1 cellular context compared by ENCODE assay signal in genomic region chr9:113275147-113276131, GRCh38.
A peak's percentile ranks its signal among the peaks of the same experiment; 100 is the strongest.
TF ChIP-seq lines count a peak whose summit lies in the region.

Gene CDC26, minus strand, starts transcription at chr9:113275572. Its CDS starts 3,065 bp downstream, at chr9:113272507.
Gene PRPF4, plus strand, starts transcription at chr9:113275658. Its CDS starts 86 bp downstream, at chr9:113275744.

TF ChIP-seq in K562, 482 proteins besides CTCF, POLR2A, EP300 and RAD21 (continued from another document):
- TF ChIP-seq ARNT (IDR thresholded peaks at IDR 0.05): no peak
- no peak for TF ChIP-seq ZNF253 (CRISPR knock-in tag; conservative IDR thresholded peaks at IDR 0.05)
- TF ChIP-seq RBFOX2 (IDR thresholded peaks at IDR 0.05; ENCODE audit: low read depth, low read length): peak; percentile 99
- TF ChIP-seq FUS (optimal IDR thresholded peaks at IDR 0.05; ENCODE audit: low read depth, low read length): no peak
- TF ChIP-seq ZC3H4 (CRISPR knock-in tag; IDR thresholded peaks at IDR 0.05; ENCODE audit: borderline replicate concordance): no peak
- peak; percentile 9; the same call in 1 of the 2 replicates for TF ChIP-seq FOXK1 (CRISPR knock-in tag; IDR thresholded peaks at IDR 0.05; ENCODE audit: borderline replicate concordance)
- TF ChIP-seq CHCHD3 (CRISPR knock-in tag; IDR thresholded peaks at IDR 0.05): no peak
- TF ChIP-seq TCF7 (IDR thresholded peaks at IDR 0.05; ENCODE audit: borderline replicate concordance): no peak
- TF ChIP-seq BHLHE40 (IDR thresholded peaks at IDR 0.05; ENCODE audit: low read length): no peak
- no peak for TF ChIP-seq GATA2 (CRISPR knock-in tag; IDR thresholded peaks at IDR 0.05)
- TF ChIP-seq CHD1 (IDR thresholded peaks at IDR 0.05; ENCODE audit: low read length): peak; percentile 59
- no peak for TF ChIP-seq ZNF695 (CRISPR knock-in tag; IDR thresholded peaks at IDR 0.05)
- TF ChIP-seq GATAD2B (IDR thresholded peaks at IDR 0.05; ENCODE audit: borderline replicate concordance): no peak
- TF ChIP-seq MBD2 (IDR thresholded peaks at IDR 0.05; ENCODE audit: borderline replicate concordance, low read depth): peak; percentile 91
- TF ChIP-seq HNRNPLL (IDR thresholded peaks at IDR 0.05; ENCODE audit: low read depth, low read length, poor library complexity, severe bottlenecking): peak; percentile 61
- TF ChIP-seq KLF13 (tag; IDR thresholded peaks at IDR 0.05; ENCODE audit: borderline replicate concordance, low read depth): no peak; the same call in 1 of the 2 replicates
- TF ChIP-seq RB1 (IDR thresholded peaks at IDR 0.05; ENCODE audit: low read depth): peak; percentile 69; the same call in 1 of the 2 replicates
- no peak for TF ChIP-seq MECOM (CRISPR knock-in tag; IDR thresholded peaks at IDR 0.05)
- TF ChIP-seq PHB2 (IDR thresholded peaks at IDR 0.05; ENCODE audit: low read depth): no peak
- TF ChIP-seq ZNF174 (CRISPR knock-in tag; IDR thresholded peaks at IDR 0.05): no peak
- peak; percentile 33; the same call in 1 of the 2 replicates for TF ChIP-seq ZNF324 (CRISPR knock-in tag; IDR thresholded peaks at IDR 0.05)
- peak; percentile 79 for TF ChIP-seq PHF20 (IDR thresholded peaks at IDR 0.05; ENCODE audit: partially characterized antibody)
- TF ChIP-seq CBX3 (IDR thresholded peaks at IDR 0.05; ENCODE audit: borderline replicate concordance in 1 of 2, low read length in 2 of 2): no peak
- TF ChIP-seq TFAP4 (CRISPR knock-in tag; IDR thresholded peaks at IDR 0.05; ENCODE audit: borderline replicate concordance): peak; percentile 82
- TF ChIP-seq TEAD2 (tag; IDR thresholded peaks at IDR 0.05): no peak
- TF ChIP-seq CEBPG (CRISPR knock-in tag; IDR thresholded peaks at IDR 0.05): peak; percentile 9; the same call in 1 of the 2 replicates
- TF ChIP-seq CEBPG (tag; conservative IDR thresholded peaks at IDR 0.05 in 1 of 2, IDR thresholded peaks at IDR 0.05 in 1 of 2): no peak
- peak; percentile 70 for TF ChIP-seq SAP30 (IDR thresholded peaks at IDR 0.05; ENCODE audit: borderline replicate concordance, insufficient read depth, low read depth, low read length, poor library complexity, severe bottlenecking)
- peak; percentile 78 for TF ChIP-seq ZBTB7A (IDR thresholded peaks at IDR 0.05; ENCODE audit: borderline replicate concordance, control insufficient read depth, low read depth, low read length)
- TF ChIP-seq, protein P1, sequence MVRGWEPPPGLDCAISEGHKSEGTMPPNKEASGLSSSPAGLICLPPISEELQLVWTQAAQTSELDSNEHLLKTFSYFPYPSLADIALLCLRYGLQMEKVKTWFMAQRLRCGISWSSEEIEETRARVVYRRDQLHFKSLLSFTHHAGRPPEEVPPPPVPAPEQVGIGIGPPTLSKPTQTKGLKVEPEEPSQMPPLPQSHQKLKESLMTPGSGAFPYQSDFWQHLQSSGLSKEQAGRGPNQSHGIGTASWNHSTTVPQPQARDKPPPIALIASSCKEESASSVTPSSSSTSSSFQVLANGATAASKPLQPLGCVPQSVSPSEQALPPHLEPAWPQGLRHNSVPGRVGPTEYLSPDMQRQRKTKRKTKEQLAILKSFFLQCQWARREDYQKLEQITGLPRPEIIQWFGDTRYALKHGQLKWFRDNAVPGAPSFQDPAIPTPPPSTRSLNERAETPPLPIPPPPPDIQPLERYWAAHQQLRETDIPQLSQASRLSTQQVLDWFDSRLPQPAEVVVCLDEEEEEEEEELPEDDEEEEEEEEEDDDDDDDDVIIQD (CRISPR knock-in tag; IDR thresholded peaks at IDR 0.05): no peak
- peak; percentile 94 for TF ChIP-seq HCFC1 (IDR thresholded peaks at IDR 0.05; ENCODE audit: low read depth, low read length)
- peak; percentile 86 for TF ChIP-seq TAF1 (IDR thresholded peaks at IDR 0.05; ENCODE audit: control insufficient read depth, extremely low read depth, insufficient read depth, low read length, severe bottlenecking)
- TF ChIP-seq, protein P2, sequence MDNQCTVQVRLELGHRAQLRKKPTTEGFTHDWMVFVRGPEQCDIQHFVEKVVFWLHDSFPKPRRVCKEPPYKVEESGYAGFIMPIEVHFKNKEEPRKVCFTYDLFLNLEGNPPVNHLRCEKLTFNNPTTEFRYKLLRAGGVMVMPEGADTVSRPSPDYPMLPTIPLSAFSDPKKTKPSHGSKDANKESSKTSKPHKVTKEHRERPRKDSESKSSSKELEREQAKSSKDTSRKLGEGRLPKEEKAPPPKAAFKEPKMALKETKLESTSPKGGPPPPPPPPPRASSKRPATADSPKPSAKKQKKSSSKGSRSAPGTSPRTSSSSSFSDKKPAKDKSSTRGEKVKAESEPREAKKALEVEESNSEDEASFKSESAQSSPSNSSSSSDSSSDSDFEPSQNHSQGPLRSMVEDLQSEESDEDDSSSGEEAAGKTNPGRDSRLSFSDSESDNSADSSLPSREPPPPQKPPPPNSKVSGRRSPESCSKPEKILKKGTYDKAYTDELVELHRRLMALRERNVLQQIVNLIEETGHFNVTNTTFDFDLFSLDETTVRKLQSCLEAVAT (IDR thresholded peaks at IDR 0.05): no peak
- TF ChIP-seq PHF8 (IDR thresholded peaks at IDR 0.05; ENCODE audit: borderline replicate concordance, low read length): peak; percentile 98
- TF ChIP-seq EGR1 (conservative IDR thresholded peaks at IDR 0.05): peak; percentile 100
- TF ChIP-seq, protein P3, sequence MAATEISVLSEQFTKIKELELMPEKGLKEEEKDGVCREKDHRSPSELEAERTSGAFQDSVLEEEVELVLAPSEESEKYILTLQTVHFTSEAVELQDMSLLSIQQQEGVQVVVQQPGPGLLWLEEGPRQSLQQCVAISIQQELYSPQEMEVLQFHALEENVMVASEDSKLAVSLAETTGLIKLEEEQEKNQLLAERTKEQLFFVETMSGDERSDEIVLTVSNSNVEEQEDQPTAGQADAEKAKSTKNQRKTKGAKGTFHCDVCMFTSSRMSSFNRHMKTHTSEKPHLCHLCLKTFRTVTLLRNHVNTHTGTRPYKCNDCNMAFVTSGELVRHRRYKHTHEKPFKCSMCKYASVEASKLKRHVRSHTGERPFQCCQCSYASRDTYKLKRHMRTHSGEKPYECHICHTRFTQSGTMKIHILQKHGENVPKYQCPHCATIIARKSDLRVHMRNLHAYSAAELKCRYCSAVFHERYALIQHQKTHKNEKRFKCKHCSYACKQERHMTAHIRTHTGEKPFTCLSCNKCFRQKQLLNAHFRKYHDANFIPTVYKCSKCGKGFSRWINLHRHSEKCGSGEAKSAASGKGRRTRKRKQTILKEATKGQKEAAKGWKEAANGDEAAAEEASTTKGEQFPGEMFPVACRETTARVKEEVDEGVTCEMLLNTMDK (IDR thresholded peaks at IDR 0.05; ENCODE audit: borderline replicate concordance, insufficient read depth, low read depth, low read length, poor library complexity, severe bottlenecking): no peak
- TF ChIP-seq ZZZ3 (IDR thresholded peaks at IDR 0.05): no peak
- TF ChIP-seq, protein P4, sequence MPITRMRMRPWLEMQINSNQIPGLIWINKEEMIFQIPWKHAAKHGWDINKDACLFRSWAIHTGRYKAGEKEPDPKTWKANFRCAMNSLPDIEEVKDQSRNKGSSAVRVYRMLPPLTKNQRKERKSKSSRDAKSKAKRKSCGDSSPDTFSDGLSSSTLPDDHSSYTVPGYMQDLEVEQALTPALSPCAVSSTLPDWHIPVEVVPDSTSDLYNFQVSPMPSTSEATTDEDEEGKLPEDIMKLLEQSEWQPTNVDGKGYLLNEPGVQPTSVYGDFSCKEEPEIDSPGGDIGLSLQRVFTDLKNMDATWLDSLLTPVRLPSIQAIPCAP (CRISPR knock-in tag; IDR thresholded peaks at IDR 0.05; ENCODE audit: borderline replicate concordance): no peak
- peak; percentile 46; the same call in 1 of the 2 replicates for TF ChIP-seq NBN (IDR thresholded peaks at IDR 0.05; ENCODE audit: low read depth)
